6 cellular contexts compared by ENCODE assay signal in the genomic region with DNA sequence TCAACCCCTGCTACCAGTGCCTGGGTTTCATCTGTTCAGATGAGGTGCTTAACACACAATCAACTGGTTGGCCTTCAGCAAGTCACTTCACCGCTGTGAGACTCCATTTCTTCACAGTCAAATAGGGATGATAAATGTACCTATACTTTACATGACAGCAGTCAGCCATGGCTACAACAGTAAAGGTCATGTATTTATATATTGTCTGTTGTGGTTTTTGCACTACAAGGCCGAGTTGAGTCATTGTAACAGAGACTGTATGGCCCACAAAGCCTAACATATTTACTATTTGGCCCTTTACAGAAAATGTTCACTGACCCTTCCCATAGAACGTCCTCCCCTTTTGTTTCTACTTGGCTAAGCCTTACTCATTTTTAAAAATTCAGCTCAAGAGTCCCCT.
"Had no signal": no experiment of that assay in that cellular context is flagged by ENCODE, and none has a peak within 500 bp of the region (broad histone marks: within the 10 kb centered on the region; RNA-seq: fewer than 3 reads in every experiment).

No MANE protein-coding gene starts in this region.

- DNase-seq: HFFc6 had no signal

- H3K27ac Mint-ChIP-seq: GM23338, HFFc6, IgD-negative memory B cell had no signal

- H3K9me3 ChIP-seq: HAP-1 had no signal

- H3K4me2 ChIP-seq: GM23338 had no signal

- H2AFZ ChIP-seq: GM23338 had no signal

- ATAC-seq: HCT116 had no signal

- H3K4me3 Mint-ChIP-seq: GM23338, HFFc6, IgD-negative memory B cell had no signal

- H3K27ac ChIP-seq: HL-60 had no signal

- H3K36me3 ChIP-seq: HAP-1 had no signal

- H3K4me3 ChIP-seq: GM23338, HAP-1 had no signal

- H3K36me3 Mint-ChIP-seq: IgD-negative memory B cell had no signal
